ENCODE assay signal across 20 cellular contexts in the genomic region with DNA sequence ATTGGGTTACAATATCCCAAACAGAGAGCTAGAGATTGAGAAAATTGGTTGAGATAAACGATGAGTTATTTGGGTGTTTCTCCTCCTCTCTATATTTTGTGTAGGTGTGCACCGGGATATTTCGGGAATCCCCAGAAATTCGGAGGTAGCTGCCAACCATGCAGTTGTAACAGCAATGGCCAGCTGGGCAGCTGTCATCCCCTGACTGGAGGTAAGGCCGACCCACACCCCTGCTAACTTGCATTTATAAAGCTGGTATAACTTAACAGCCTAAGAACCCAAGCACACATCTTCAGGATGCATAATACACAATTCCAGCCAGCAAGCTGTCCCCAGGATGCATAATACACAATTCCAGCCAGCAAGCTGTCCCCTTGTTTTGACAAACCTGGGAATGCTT.
DNase-seq lines count a peak whose midpoint lies in the region; ATAC-seq and TF ChIP-seq lines count a peak whose summit lies in the region.
"Had no signal": no experiment of that assay in that cellular context is flagged by ENCODE, and none has a peak within 500 bp of the region (broad histone marks: within the 10 kb centered on the region; RNA-seq: fewer than 3 reads in every experiment).

No MANE protein-coding gene starts in this region.

- no peak overlapping the region for H2BK15ac ChIP-seq in neuronal stem cell (ENCODE audit: low read length)

- no peak overlapping the region for H3K14ac ChIP-seq in neuronal stem cell (ENCODE audit: low read length)

- no peaks in the 10 kb centered on the region for H3K27me3 Mint-ChIP-seq in MCF 10A (ENCODE audit: insufficient read depth, unreplicated experiment)
- H3K27me3 Mint-ChIP-seq: CD4-positive, alpha-beta memory T cell had no signal

- no peak overlapping the region for H3K4me3 Mint-ChIP-seq in MCF 10A (ENCODE audit: unreplicated experiment)
- H3K4me3 Mint-ChIP-seq: CD14-positive monocyte; CD4-positive, alpha-beta memory T cell; CD4-positive, CD25-positive, alpha-beta regulatory T cell; CD8-positive, alpha-beta memory T cell had no signal

- H2AK5ac ChIP-seq in neuronal stem cell (ENCODE audit: low read depth, low read length) = no peak overlapping the region

- peaks cover 100% of the 10 kb centered on the region for H3K36me3 Mint-ChIP-seq in MCF 10A (ENCODE audit: insufficient read depth, unreplicated experiment)
- H3K36me3 Mint-ChIP-seq: CD14-positive monocyte; CD4-positive, alpha-beta memory T cell; CD4-positive, CD25-positive, alpha-beta regulatory T cell had no signal

- H3K9ac ChIP-seq in mammary epithelial cell (ENCODE audit: insufficient read depth, low read length) = no peak overlapping the region
- H3K9ac ChIP-seq in neuronal stem cell (ENCODE audit: low read depth, low read length, poor library complexity) = no peak overlapping the region
- H3K9ac ChIP-seq: BLaER1 had no signal

- WGBS in mammary epithelial cell (ENCODE audit: low coverage, missing lambda C conversion rate) = 25% methylated on average over 5 of the region's 5 CpGs
- 74% methylated on average over 5 of the region's 5 CpGs for WGBS in esophagus muscularis mucosa
- no CpG with 5 or more reads among the region's 5 CpGs for WGBS in neuronal stem cell (ENCODE audit: extremely low coverage in 2 of 2, insufficient read length in 2 of 2, insufficient replicate concordance in 1 of 2), 2 donors
- 78 to 97% (median 91%) methylated on average over 5 of the region's 5 CpGs for WGBS in spleen, 5 donors

- no peak overlapping the region for H3K4ac ChIP-seq in neuronal stem cell (ENCODE audit: low read length)

- TF ChIP-seq POLR2A in esophagus muscularis mucosa (IDR thresholded peaks at IDR 0.05; ENCODE audit: low read depth) (no peak), spleen (IDR thresholded peaks at IDR 0.05) (no peak)

- CTCF ChIA-PET in MCF 10A (lab: Yijun Ruan, JAX) = interaction anchor here (1.0 to 1.1 kb wide), 3 partner anchors 12 to 187 kb away, joined by 3 to 4 read pairs (median 3); no protein-coding TSS in a partner anchor
- CTCF ChIA-PET in mammary epithelial cell (lab: Charles Lee; ENCODE audit: low non-redundant PET) = no interaction called here

- in situ Hi-C loops in mammary epithelial cell (cut with MboI; ENCODE audit: low sequenced_read_pairs in 2 of 2) = no loop called here

- intact Hi-C loops in MCF 10A (cut with micrococcal nuclease) (no loop called here), mammary epithelial cell (cut with micrococcal nuclease) (loop anchor here (10.0 kb wide), 1 partner anchor 305 kb away; a partner anchor contains a TSS), esophagus muscularis mucosa (cut with DNase I) (no loop called here), spleen (cut with DNase I; ENCODE audit: low total_unique reads) (no loop called here)

- H3K27ac ChIP-seq in mammary epithelial cell (ENCODE audit: insufficient read depth, low read depth, low read length) (no peak overlapping the region), RWPE2 (ENCODE audit: poor library complexity, severe bottlenecking) (peak overlapping the region; percentile 27), esophagus muscularis mucosa (replicated peaks in 1 of 4) (no peak overlapping the region), neuronal stem cell (replicated peaks; ENCODE audit: low read length) (no peak overlapping the region), spleen (no peak overlapping the region), caudate nucleus (ENCODE audit: low read depth, low read length) (no peak overlapping the region)
- H3K27ac ChIP-seq: BLaER1 had no signal

- H2BK120ac ChIP-seq in neuronal stem cell (ENCODE audit: low read depth, low read length) = no peak overlapping the region

- H3K4me3 ChIP-seq in mammary epithelial cell (replicated peaks in 1 of 3; ENCODE audit: insufficient read depth in 1 of 3, low read depth in 2 of 3, low read length in 3 of 3) (no peak overlapping the region), RWPE2 (ENCODE audit: severe bottlenecking) (no peak overlapping the region), esophagus muscularis mucosa (no peak overlapping the region), neuronal stem cell (ENCODE audit: low read length in 2 of 2) (no peak overlapping the region), spleen (no peak overlapping the region)
- H3K4me3 ChIP-seq: BLaER1, GM12878 had no signal

- TF ChIP-seq EP300 in esophagus muscularis mucosa (IDR thresholded peaks at IDR 0.05) = no peak

- H3K23ac ChIP-seq in neuronal stem cell (ENCODE audit: low read depth, low read length, poor library complexity) = no peak overlapping the region

- no peak overlapping the region for H3K18ac ChIP-seq in neuronal stem cell (ENCODE audit: low read length)

- dilution Hi-C loops in mammary epithelial cell (cut with HindIII; ENCODE audit: low sequenced_read_pairs) = loop anchor here (10.0 kb wide), 1 partner anchor 65 kb away; no protein-coding TSS in a partner anchor

- TF ChIP-seq CTCF in MCF 10A (IDR thresholded peaks at IDR 0.05; ENCODE audit: unreplicated experiment) (no peak), mammary epithelial cell (conservative IDR thresholded peaks at IDR 0.05 in 1 of 2, IDR thresholded peaks at IDR 0.05 in 1 of 2; ENCODE audit: extremely low read depth in 1 of 2, insufficient read depth in 1 of 2, low read depth in 1 of 2, low read length in 2 of 2) (no peak), RWPE2 (IDR thresholded peaks at IDR 0.05; ENCODE audit: poor library complexity, severe bottlenecking) (no peak), esophagus muscularis mucosa (IDR thresholded peaks at IDR 0.05) (no peak), spleen (IDR thresholded peaks at IDR 0.05 in 8 of 11, conservative IDR thresholded peaks at IDR 0.05 in 3 of 11) (no peak)

- H3K27ac Mint-ChIP-seq in MCF 10A (ENCODE audit: low read depth, unreplicated experiment) = peak overlapping the region; percentile 89
- H3K27ac Mint-ChIP-seq: CD14-positive monocyte; CD4-positive, CD25-positive, alpha-beta regulatory T cell had no signal

- DNase-seq in MCF 10A (ENCODE audit: unreplicated experiment) (no peak), mammary epithelial cell (no peak), RWPE2 (ENCODE audit: low spot score) (no peak), esophagus muscularis mucosa (ENCODE audit: extremely low spot score) (peak; percentile 47), neuronal stem cell (ENCODE audit: low spot score) (no peak), GDM1 (lab: John Stamatoyannopoulos, UW) (no peak), spleen (no peak), caudate nucleus (lab: John Stamatoyannopoulos, UW) (no peak)
- DNase-seq: 8988T; BE2C; C1 segment of cervical spinal cord; CD4-positive, alpha-beta memory T cell; CD4-positive, CD25-positive, alpha-beta regulatory T cell; CD8-positive, alpha-beta memory T cell; COR-L47; DMS 273 treated with DMSO at 0.1 percent for 48 hours; DMS79 treated with DMSO at 0.1 percent for 48 hours had no signal

- peak overlapping the region; percentile 17 for H2BK12ac ChIP-seq in neuronal stem cell (ENCODE audit: low read length)

- no peak overlapping the region for H4K91ac ChIP-seq in neuronal stem cell (ENCODE audit: low read depth, low read length, poor library complexity)

- BruUV-seq in MCF 10A (replicated peaks; lab: Mats Ljungman, UMichigan) = no TSS peak
- BruUV-seq in mammary epithelial cell (replicated peaks; lab: Mats Ljungman, UMichigan) = no TSS peak

- H3K27me3 ChIP-seq in mammary epithelial cell (ENCODE audit: insufficient read depth, low read length) (no peaks in the 10 kb centered on the region), RWPE2 (ENCODE audit: insufficient read depth, poor library complexity, severe bottlenecking) (no peaks in the 10 kb centered on the region), esophagus muscularis mucosa (no peaks in the 10 kb centered on the region), neuronal stem cell (ENCODE audit: control insufficient read depth in 3 of 3, insufficient read depth in 3 of 3, low read depth in 1 of 3, low read length in 3 of 3) (peaks cover 0 to 6% (median 0%) of the 10 kb centered on the region in 3 experiments), spleen (replicated peaks in 1 of 7) (no peaks in the 10 kb centered on the region)
- H3K27me3 ChIP-seq: BE2C, BLaER1 had no signal

- peaks cover 83% of the 10 kb centered on the region for H3K79me2 ChIP-seq in mammary epithelial cell (ENCODE audit: insufficient read depth, low read length)

- H3K36me3 ChIP-seq in mammary epithelial cell (ENCODE audit: insufficient read depth, low read length) (peaks cover 83% of the 10 kb centered on the region), RWPE2 (ENCODE audit: low read depth) (peaks cover 98% of the 10 kb centered on the region), esophagus muscularis mucosa (peaks cover 0 to 19% (median 0%) of the 10 kb centered on the region in 4 donors), neuronal stem cell (replicated peaks in 1 of 2; ENCODE audit: control insufficient read depth in 2 of 2, insufficient read depth in 2 of 2, low read length in 2 of 2) (no peaks in the 10 kb centered on the region), spleen (no peaks in the 10 kb centered on the region)
- H3K36me3 ChIP-seq: BE2C, BLaER1 had no signal

- H4K8ac ChIP-seq in neuronal stem cell (ENCODE audit: low read depth, low read length) = no peak overlapping the region

- H4K20me1 ChIP-seq in mammary epithelial cell (ENCODE audit: insufficient read depth, low read length) = peaks cover 7% of the 10 kb centered on the region
- H4K20me1 ChIP-seq: BLaER1 had no signal

- no peak overlapping the region for H2BK5ac ChIP-seq in neuronal stem cell (ENCODE audit: low read length)

- no peak overlapping the region for H2AFZ ChIP-seq in mammary epithelial cell (ENCODE audit: low read depth, low read length)
- H2AFZ ChIP-seq in neuronal stem cell (ENCODE audit: low read length) = no peak overlapping the region

- peaks cover 34% of the 10 kb centered on the region for H3K4me1 ChIP-seq in mammary epithelial cell (ENCODE audit: insufficient read depth, low read length)
- H3K4me1 ChIP-seq in RWPE2 (ENCODE audit: insufficient read depth, poor library complexity, severe bottlenecking) = peaks cover 12% of the 10 kb centered on the region
- peaks cover 1 to 6% (median 5%) of the 10 kb centered on the region in 4 donors for H3K4me1 ChIP-seq in esophagus muscularis mucosa
- no peaks in the 10 kb centered on the region for H3K4me1 ChIP-seq in neuronal stem cell (ENCODE audit: control insufficient read depth in 2 of 2, insufficient read depth in 1 of 2, low read depth in 1 of 2, low read length in 2 of 2)
- H3K4me1 ChIP-seq in spleen = peaks cover 0 to 16% (median 9%) of the 10 kb centered on the region in 6 donors
- H3K4me1 ChIP-seq: BE2C had no signal

- POLR2A ChIA-PET in MCF 10A (lab: Yijun Ruan, JAX) = interaction anchor here (0.6 to 1.7 kb wide), 3 partner anchors 11 to 63 kb away, joined by 4 to 6 read pairs (median 5); no protein-coding TSS in a partner anchor

- ATAC-seq in RWPE2 (ENCODE audit: low read depth) = no peak
- ATAC-seq: GM12878 had no signal

- H3K79me1 ChIP-seq in neuronal stem cell (ENCODE audit: low read depth, low read length) = no peaks in the 10 kb centered on the region

- H3K4me2 ChIP-seq in mammary epithelial cell (ENCODE audit: insufficient read depth, low read depth, low read length) (no peak overlapping the region), neuronal stem cell (ENCODE audit: insufficient read depth, low read length, poor library complexity, severe bottlenecking) (no peak overlapping the region)
- H3K4me2 ChIP-seq: BLaER1 had no signal

- no peaks in the 10 kb centered on the region for H3K9me3 Mint-ChIP-seq in MCF 10A (ENCODE audit: unreplicated experiment)
- H3K9me3 Mint-ChIP-seq: CD4-positive, alpha-beta memory T cell; CD8-positive, alpha-beta memory T cell had no signal

- H3K9me3 ChIP-seq in mammary epithelial cell (replicated peaks; ENCODE audit: insufficient read depth, low read length) (no peaks in the 10 kb centered on the region), RWPE2 (ENCODE audit: severe bottlenecking) (no peaks in the 10 kb centered on the region), esophagus muscularis mucosa (no peaks in the 10 kb centered on the region), neuronal stem cell (replicated peaks in 1 of 2; ENCODE audit: control insufficient read depth in 2 of 2, insufficient read depth in 1 of 2, low read depth in 1 of 2, low read length in 2 of 2) (no peaks in the 10 kb centered on the region), spleen (no peaks in the 10 kb centered on the region)
- H3K9me3 ChIP-seq: BE2C had no signal

- H3K4me1 Mint-ChIP-seq in MCF 10A (ENCODE audit: insufficient read depth, unreplicated experiment) = peaks cover 50% of the 10 kb centered on the region
